ENCODE assay signal across 13 cellular contexts in the genomic region with DNA sequence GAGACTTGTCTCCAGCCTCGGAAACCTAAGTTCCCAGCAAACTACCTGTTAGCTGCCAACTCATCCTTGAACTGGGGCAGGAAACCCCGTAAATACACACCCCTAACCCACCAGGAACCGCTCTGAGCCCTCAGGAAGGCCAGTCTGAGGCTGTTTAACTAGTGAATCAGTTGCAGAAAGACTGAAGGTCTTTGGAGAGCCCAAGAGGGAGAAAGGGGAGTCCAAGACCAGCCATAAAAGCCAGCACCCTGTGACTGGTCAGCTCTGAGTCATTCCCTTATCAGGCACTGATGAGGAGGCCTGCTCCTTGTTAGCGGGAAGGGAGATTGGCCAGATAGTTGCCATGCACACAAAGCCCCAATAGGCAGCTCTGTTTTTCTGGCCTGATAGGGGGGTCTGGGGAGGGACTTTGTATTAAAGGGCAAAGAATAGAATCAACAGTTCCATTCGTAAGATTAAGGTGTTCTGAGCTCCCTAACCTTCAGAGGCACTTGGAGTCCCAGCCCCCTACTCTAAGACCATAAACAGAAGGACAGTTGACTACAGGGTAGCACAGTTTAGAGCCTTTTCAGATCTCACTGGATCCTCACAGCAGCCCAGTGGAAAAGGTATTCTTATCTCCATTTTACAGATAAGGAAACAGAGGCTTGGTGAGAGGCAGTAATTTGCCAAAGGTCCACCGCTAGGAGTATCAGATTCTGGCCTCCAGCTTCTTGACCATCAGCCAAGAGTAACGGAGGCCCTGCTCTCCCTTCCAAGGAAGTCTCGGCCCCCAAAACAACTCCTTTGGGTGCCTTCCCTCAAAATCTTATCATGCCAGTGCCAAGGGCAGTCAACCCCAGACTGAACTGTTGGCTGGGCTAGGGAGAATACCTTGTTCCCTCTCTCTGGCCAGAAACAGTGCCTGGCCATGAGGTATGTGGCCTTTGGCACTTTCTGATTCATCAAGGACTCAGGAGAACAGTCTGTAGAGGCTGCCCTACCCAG. TPM values are rescaled to one million over a fixed set of nuclear protein-coding genes. Genes with fewer than 3 reads are reported as not detected.
DNase-seq lines count a peak whose midpoint lies in the region; ATAC-seq, FAIRE-seq and TF ChIP-seq lines count a peak whose summit lies in the region.
"Had no signal": no experiment of that assay in that cellular context is flagged by ENCODE, and none has a peak within 500 bp of the region (broad histone marks: within the 10 kb centered on the region; RNA-seq: fewer than 3 reads in every experiment).

No MANE protein-coding gene starts in this region.

- TF ChIP-seq POLR2A in uterus (IDR thresholded peaks at IDR 0.05), result peak; percentile 7 to 36

- no peak for FAIRE-seq in urothelium cell line (lab: Jason Lieb, UNC)
- FAIRE-seq: islet of Langerhans had no signal

- CTCF ChIA-PET in activated CD4-positive, alpha-beta memory T cell treated with anti-CD3 and anti-CD28 coated beads for 36 hours (lab: Charles Lee), result interaction anchor here (1.5 to 3.7 kb wide), 3 partner anchors 12 to 118 kb away, joined by 4 to 19 read pairs (median 6); no protein-coding TSS in a partner anchor

- H3K4me3 ChIP-seq in uterus, result no peak overlapping the region

- no peak overlapping the region for H3K4me3 Mint-ChIP-seq in activated CD4-positive, alpha-beta memory T cell treated with anti-CD3 and anti-CD28 coated beads for 36 hours

- no peak for ATAC-seq in HG02571 (IDR thresholded peaks at IDR 0.05; ENCODE audit: unreplicated experiment)

- peak overlapping the region; percentile 82 to 86 for H3K27ac ChIP-seq in uterus

- H3K4me1 Mint-ChIP-seq in activated CD4-positive, alpha-beta memory T cell treated with anti-CD3 and anti-CD28 coated beads for 36 hours (ENCODE audit: low read depth), result peaks cover 5% of the 10 kb centered on the region

- TF ChIP-seq CTCF in uterus (IDR thresholded peaks at IDR 0.05), result no peak

- no peaks in the 10 kb centered on the region for H3K27me3 ChIP-seq in uterus

- H3K27me3 Mint-ChIP-seq in activated CD4-positive, alpha-beta memory T cell treated with anti-CD3 and anti-CD28 coated beads for 36 hours, result peaks cover 42% of the 10 kb centered on the region

- H3K9me3 ChIP-seq in uterus, result no peaks in the 10 kb centered on the region

- intact Hi-C loops in uterus (cut with DNase I; ENCODE audit: low total_unique reads), result no loop called here
- intact Hi-C loops in activated CD4-positive, alpha-beta memory T cell treated with anti-CD3 and anti-CD28 coated beads for 36 hours (cut with micrococcal nuclease), result no loop called here

- H3K36me3 ChIP-seq in uterus, result no peaks in the 10 kb centered on the region

- H3K4me1 ChIP-seq in uterus, result no peaks in the 10 kb centered on the region

- H3K36me3 Mint-ChIP-seq in activated CD4-positive, alpha-beta memory T cell treated with anti-CD3 and anti-CD28 coated beads for 36 hours, result no peaks in the 10 kb centered on the region
- H3K36me3 Mint-ChIP-seq: activated naive CD8-positive, alpha-beta T cell; IgD-negative memory B cell had no signal

- H3K9me3 Mint-ChIP-seq in activated CD4-positive, alpha-beta memory T cell treated with anti-CD3 and anti-CD28 coated beads for 36 hours, result no peaks in the 10 kb centered on the region

- POLR2A ChIA-PET in activated CD4-positive, alpha-beta memory T cell treated with anti-CD3 and anti-CD28 coated beads for 36 hours (lab: Charles Lee), result no interaction called here

- H3K27ac Mint-ChIP-seq in activated CD4-positive, alpha-beta memory T cell treated with anti-CD3 and anti-CD28 coated beads for 36 hours, result no peak overlapping the region
- H3K27ac Mint-ChIP-seq: activated naive CD8-positive, alpha-beta T cell; IgD-negative memory B cell had no signal

- DNase-seq in NCI-H146 (lab: John Stamatoyannopoulos, UW) (peak; percentile 38), NCI-H146 treated with DMSO at 0.1 percent for 48 hours (lab: John Stamatoyannopoulos, UW; ENCODE audit: unreplicated experiment) (no peak), amniotic epithelial cell (ENCODE audit: low read depth) (peak; percentile 99), kidney tubule cell (ENCODE audit: low spot score) (peak; percentile 97), uterus (peak; percentile 67 to 90), urothelium cell line (ENCODE audit: low spot score) (no peak)
- no peak for DNase-seq in activated CD4-positive, alpha-beta memory T cell treated with anti-CD3 and anti-CD28 coated beads for 36 hours
- DNase-seq: Right ventricle myocardium superior had no signal

RNA-seq across cellular contexts. Expression of gene KRT19, which starts 2.2 kb away (rescaled TPM):
- 100 to 1,000 TPM in 2 of 4 donors, 10 to 100 TPM in 1, under 1 TPM in 1; 0.88 to 120 (median 77.2) TPM for total RNA-seq in uterus
- not detected for total RNA-seq in activated CD4-positive, alpha-beta memory T cell treated with anti-CD3 and anti-CD28 coated beads for 36 hours

RNA-seq across cellular contexts. Expression of gene KRT15, which starts 11.7 kb away (rescaled TPM):
- 10 to 100 TPM in 1 of 4 donors, 1 to 10 TPM in 1, under 1 TPM in 1, not detected in 1; 0.41 to 11.5 (median 1.6) TPM for total RNA-seq in uterus
- total RNA-seq in activated CD4-positive, alpha-beta memory T cell treated with anti-CD3 and anti-CD28 coated beads for 36 hours, result not detected
- total RNA-seq: A673, Right ventricle myocardium superior had no signal

RNA-seq across cellular contexts. Expression of gene KRT13, which starts 24.9 kb away (rescaled TPM):
- 1 to 10 TPM; 1.5 to 6.4 (median 3.0) TPM for total RNA-seq in uterus
- total RNA-seq in activated CD4-positive, alpha-beta memory T cell treated with anti-CD3 and anti-CD28 coated beads for 36 hours, result not detected
- total RNA-seq: A673, Right ventricle myocardium superior had no signal

RNA-seq across cellular contexts. Expression of gene KRT36, which starts 40.6 kb away (rescaled TPM):
- not detected for total RNA-seq in uterus
- not detected for total RNA-seq in activated CD4-positive, alpha-beta memory T cell treated with anti-CD3 and anti-CD28 coated beads for 36 hours
- total RNA-seq: A673, Right ventricle myocardium superior had no signal

RNA-seq across cellular contexts. Expression of gene KRT9, which starts 41.5 kb away (rescaled TPM):
- under 1 TPM in 1 of 4 donors, not detected in 3; 0.21 TPM for total RNA-seq in uterus
- not detected for total RNA-seq in activated CD4-positive, alpha-beta memory T cell treated with anti-CD3 and anti-CD28 coated beads for 36 hours
- total RNA-seq: A673, Right ventricle myocardium superior had no signal

Comparison
In these comparisons a context has a peak if more than half of its experiments do, and no peak if none do; other contexts are left out.
1. DNase-seq: peak in NCI-H146 (single experiment), amniotic epithelial cell (single experiment), kidney tubule cell (single experiment) and uterus (2 of 2); none in NCI-H146 treated with DMSO at 0.1 percent for 48 hours (single experiment), urothelium cell line (single experiment) and activated CD4-positive, alpha-beta memory T cell treated with anti-CD3 and anti-CD28 coated beads for 36 hours (single experiment).